In the genomic region with DNA sequence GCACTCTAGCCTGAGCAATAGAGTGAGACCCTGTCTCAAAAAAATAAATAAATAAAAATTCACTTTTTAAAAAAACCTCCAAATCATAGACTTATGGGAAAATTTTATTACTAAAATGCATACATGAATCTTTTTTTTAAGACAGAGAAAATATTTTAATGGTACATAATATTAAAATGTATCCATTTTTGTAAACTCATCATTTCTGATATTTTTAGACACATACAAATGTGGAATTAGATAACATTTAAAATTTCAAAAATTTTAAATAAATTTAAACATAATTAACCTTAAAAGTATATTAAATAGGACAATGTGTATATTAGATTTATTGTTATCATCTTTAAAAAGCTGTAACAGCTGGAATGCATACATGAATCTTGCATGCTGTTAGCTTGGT, we compare ENCODE assay signal across 35 cellular contexts.
"Had no signal": no experiment of that assay in that cellular context is flagged by ENCODE, and none has a peak within 500 bp of the region (broad histone marks: within the 10 kb centered on the region; RNA-seq: fewer than 3 reads in every experiment).

No MANE protein-coding gene starts in this region.

- H3K9me3 ChIP-seq: MG63, Peyer's patch had no signal

- ATAC-seq: activated CD8-positive, alpha-beta T cell treated with anti-CD3 and anti-CD28 coated beads for 36 hours; activated T-cell treated with anti-CD3 and anti-CD28 coated beads, Interleukin-2, amount 50 U/mL, for 72 hours; activated T-helper 17 cell treated with anti-CD3 and anti-CD28 coated beads, Interleukin-2, amount 50 U/mL, for 72 hours; PC-3; Right ventricle myocardium inferior had no signal

- H3K27ac ChIP-seq: brain microvascular endothelial cell, RWPE1 had no signal

- H3K9me3 Mint-ChIP-seq: activated CD4-positive, alpha-beta T cell treated with anti-CD3 and anti-CD28 coated beads, Interleukin-2, amount 10 ng/mL, durations not matched to agents 24 days and 14 days; activated CD8-positive, alpha-beta T cell treated with anti-CD3 and anti-CD28 coated beads for 36 hours; activated naive CD8-positive, alpha-beta T cell treated with anti-CD3 and anti-CD28 coated beads for 36 hours; activated T-cell treated with anti-CD3 and anti-CD28 coated beads, Interleukin-2, amount 50 U/mL, for 72 hours; activated T-helper 17 cell treated with anti-CD3 and anti-CD28 coated beads, Interleukin-2, amount 50 U/mL, for 72 hours; central memory CD8-positive, alpha-beta T cell had no signal

- DNase-seq: activated CD4-positive, alpha-beta T cell treated with anti-CD3 and anti-CD28 coated beads, Interleukin-2, amount 10 ng/mL, durations not matched to agents 24 days and 14 days; activated CD4-positive, alpha-beta T cell treated with anti-CD3 and anti-CD28 coated beads, Interleukin-2, amount 50 U/mL, for 4 hours; activated CD8-positive, alpha-beta T cell treated with anti-CD3 and anti-CD28 coated beads for 36 hours; activated effector memory CD4-positive, alpha-beta T cell treated with anti-CD3 and anti-CD28 coated beads, Interleukin-2, amount 50 U/mL, for 16 hours; activated naive CD4-positive, alpha-beta T cell; activated naive CD4-positive, alpha-beta T cell treated with anti-CD3 and anti-CD28 coated beads, Interleukin-2, amount 50 U/mL, for 16 hours; activated naive CD8-positive, alpha-beta T cell treated with anti-CD3 and anti-CD28 coated beads for 36 hours; activated T-cell treated with anti-CD3 and anti-CD28 coated beads, Interleukin-2, amount 50 U/mL, for 1 hour; activated T-cell treated with anti-CD3 and anti-CD28 coated beads, Interleukin-2, amount 50 U/mL, for 72 hours; amniotic stem cell; aorta; brain microvascular endothelial cell; Kasumi-1; KG1; MG63; NCI-H1048; NCI-H1105 treated with DMSO at 0.1 percent for 48 hours; NCI-H1436; NCI-H1694; NCI-H2029; NCI-H2107; NCI-H2171; NCI-H510A; NCI-H526; NCI-H748 treated with DMSO at 0.1 percent for 48 hours; NK-92 treated with Interleukin-12 subunit alpha and Interleukin-12 subunit beta, amount 100 ng/mL, for 24 hours; PC-3; SW 1271; T-helper 1 cell; T1000 had no signal

- H3K27me3 Mint-ChIP-seq: activated CD4-positive, alpha-beta T cell treated with anti-CD3 and anti-CD28 coated beads, Interleukin-2, amount 10 ng/mL, durations not matched to agents 24 days and 14 days; activated CD8-positive, alpha-beta T cell treated with anti-CD3 and anti-CD28 coated beads for 36 hours; activated naive CD8-positive, alpha-beta T cell treated with anti-CD3 and anti-CD28 coated beads for 36 hours; activated T-helper 17 cell treated with anti-CD3 and anti-CD28 coated beads, Interleukin-2, amount 50 U/mL, for 72 hours; central memory CD8-positive, alpha-beta T cell had no signal

- H3K36me3 ChIP-seq: brain microvascular endothelial cell had no signal

- H3K27me3 ChIP-seq: brain microvascular endothelial cell, MG63, Peyer's patch had no signal

- H3K27ac Mint-ChIP-seq: activated CD4-positive, alpha-beta T cell treated with anti-CD3 and anti-CD28 coated beads, Interleukin-2, amount 10 ng/mL, durations not matched to agents 24 days and 14 days; activated T-helper 17 cell treated with anti-CD3 and anti-CD28 coated beads, Interleukin-2, amount 50 U/mL, for 72 hours had no signal

- H3K4me3 ChIP-seq: MG63, Peyer's patch had no signal

- H3K4me3 Mint-ChIP-seq: activated CD4-positive, alpha-beta T cell treated with anti-CD3 and anti-CD28 coated beads, Interleukin-2, amount 10 ng/mL, durations not matched to agents 24 days and 14 days; activated CD8-positive, alpha-beta T cell treated with anti-CD3 and anti-CD28 coated beads for 36 hours; activated naive CD8-positive, alpha-beta T cell treated with anti-CD3 and anti-CD28 coated beads for 36 hours; activated T-cell treated with anti-CD3 and anti-CD28 coated beads, Interleukin-2, amount 50 U/mL, for 72 hours; activated T-helper 17 cell treated with anti-CD3 and anti-CD28 coated beads, Interleukin-2, amount 50 U/mL, for 72 hours; central memory CD8-positive, alpha-beta T cell had no signal
